Comparison of ENCODE assay signal across 8 cellular contexts in genomic region chr6:97669191-97669651, GRCh38.
DNase-seq lines count a peak whose midpoint lies in the region; ATAC-seq and TF ChIP-seq lines count a peak whose summit lies in the region.

No MANE protein-coding gene starts in this region.

- peak overlapping the region; percentile 46 for H3K4me3 ChIP-seq in AG10803 (ENCODE audit: low read length)
- H3K4me3 ChIP-seq in WERI-Rb-1 (ENCODE audit: low read depth, low read length) = peak overlapping the region; percentile 47
- peak overlapping the region; percentile 29; the same call in 1 of the 2 replicates for H3K4me3 ChIP-seq in iPS-20b (ENCODE audit: low read length)
- peak overlapping the region; percentile 7 to 53 (median 47) for H3K4me3 ChIP-seq in subcutaneous abdominal adipose tissue (ENCODE audit: low read depth in 1 of 5, low read length in 5 of 5)

- TF ChIP-seq CTCF in AG10803 (conservative IDR thresholded peaks at IDR 0.05; ENCODE audit: low read length) = no peak
- no peak for TF ChIP-seq CTCF in WERI-Rb-1 (IDR thresholded peaks at IDR 0.05; ENCODE audit: low read depth, low read length)

- DNase-seq in AG10803 (ENCODE audit: low read depth) = peak; percentile 25
- DNase-seq in WERI-Rb-1 = peak; percentile 70
- DNase-seq in DMS79 (lab: John Stamatoyannopoulos, UW) = no peak
- no peak for DNase-seq in epidermal melanocyte (ENCODE audit: insufficient read length, low spot score)

- H3K27me3 ChIP-seq in WERI-Rb-1 (ENCODE audit: insufficient read depth, low read depth, severe bottlenecking) (no peaks in the 10 kb centered on the region), iPS-20b (ENCODE audit: insufficient read depth, low read length) (no peaks in the 10 kb centered on the region), subcutaneous abdominal adipose tissue (ENCODE audit: control insufficient read depth in 5 of 5, insufficient read depth in 4 of 5, low read length in 5 of 5) (peaks cover 0 to 5% (median 0%) of the 10 kb centered on the region in 5 donors)

- peak; percentile 100 for ATAC-seq in GM18909 (IDR thresholded peaks at IDR 0.05; ENCODE audit: poor library complexity, unreplicated experiment)
- peak; percentile 100 for ATAC-seq in HG03064 (IDR thresholded peaks at IDR 0.05; ENCODE audit: low read depth, unreplicated experiment)

- H3K4me1 ChIP-seq in iPS-20b (ENCODE audit: insufficient read depth, low read length) (peaks cover 7% of the 10 kb centered on the region; the same call in 1 of the 2 replicates), subcutaneous abdominal adipose tissue (ENCODE audit: control insufficient read depth in 5 of 5, insufficient read depth in 5 of 5, low read length in 5 of 5) (peaks cover 0 to 7% (median 5%) of the 10 kb centered on the region in 5 donors)

- H3K9ac ChIP-seq in iPS-20b (ENCODE audit: low read depth, low read length) = no peak overlapping the region
- H3K9ac ChIP-seq in subcutaneous abdominal adipose tissue (ENCODE audit: low read length in 5 of 5) = peak overlapping the region in 1 of 5 donors; percentile 2

- H3K27ac ChIP-seq in WERI-Rb-1 (no peak overlapping the region), iPS-20b (ENCODE audit: low read length) (no peak overlapping the region), subcutaneous abdominal adipose tissue (ENCODE audit: low read depth, low read length) (no peak overlapping the region)

- H3K36me3 ChIP-seq in WERI-Rb-1 = no peaks in the 10 kb centered on the region
- H3K36me3 ChIP-seq in iPS-20b (ENCODE audit: insufficient read depth, low read depth, low read length) = no peaks in the 10 kb centered on the region
- H3K36me3 ChIP-seq in subcutaneous abdominal adipose tissue (ENCODE audit: control insufficient read depth in 5 of 5, insufficient read depth in 5 of 5, low read length in 5 of 5) = no peaks in the 10 kb centered on the region

- H3K9me3 ChIP-seq in WERI-Rb-1 (ENCODE audit: severe bottlenecking) (no peaks in the 10 kb centered on the region), iPS-20b (ENCODE audit: insufficient read depth, low read depth, low read length) (no peaks in the 10 kb centered on the region), subcutaneous abdominal adipose tissue (ENCODE audit: control insufficient read depth in 5 of 5, low read length in 5 of 5) (no peaks in the 10 kb centered on the region)

Comparison
In these comparisons a context has a peak if more than half of its experiments do, and no peak if none do; other contexts are left out.
1. DNase-seq: peak in AG10803 (single experiment) and WERI-Rb-1 (single experiment); none in DMS79 (single experiment) and epidermal melanocyte (single experiment).
2. Peak in every context shown above with its lines, with median percentiles within 50 percentile points of each other: H3K4me3 ChIP-seq.